ENCODE assay signal across 8 cellular contexts in genomic region chr7:28408105-28408973, GRCh38. TPM values are rescaled to one million over a fixed set of nuclear protein-coding genes. Genes with fewer than 3 reads are reported as not detected.
A peak's percentile ranks its signal among the peaks of the same experiment; 100 is the strongest.
DNase-seq lines count a peak whose midpoint lies in the region; ATAC-seq and TF ChIP-seq lines count a peak whose summit lies in the region.

No MANE protein-coding gene starts in this region.

- peak overlapping the region; percentile 44 for H3K4me3 ChIP-seq in GM23248
- H3K4me3 ChIP-seq in iPS-11a (ENCODE audit: low read depth, low read length): peak overlapping the region; percentile 53
- H3K4me3 ChIP-seq in gastrocnemius medialis: peak overlapping the region; percentile 53 to 76 (median 64)

- H3K4me1 ChIP-seq in GM23248 (ENCODE audit: insufficient read depth): peaks cover 31% of the 10 kb centered on the region
- peaks cover 9 to 21% of the 10 kb centered on the region in 2 donors for H3K4me1 ChIP-seq in gastrocnemius medialis

- no peak for TF ChIP-seq CTCF in gastrocnemius medialis (IDR thresholded peaks at IDR 0.05 in 4 of 5, conservative IDR thresholded peaks at IDR 0.05 in 1 of 5)

- H3F3A ChIP-seq in GM23248 (ENCODE audit: insufficient read depth): peaks cover 36% of the 10 kb centered on the region

- peak; percentile 17 for ATAC-seq in activated T-helper 17 cell treated with anti-CD3 and anti-CD28 coated beads, Interleukin-2, amount 50 U/mL, for 72 hours (replicated peaks)
- ATAC-seq in gastrocnemius medialis (peak; percentile 68 to 71), HG03135 (IDR thresholded peaks at IDR 0.05; ENCODE audit: unreplicated experiment) (no peak), HG03045 (IDR thresholded peaks at IDR 0.05; ENCODE audit: unreplicated experiment) (no peak)

- H3K9me3 Mint-ChIP-seq in activated T-helper 17 cell treated with anti-CD3 and anti-CD28 coated beads, Interleukin-2, amount 50 U/mL, for 72 hours: peaks cover 4% of the 10 kb centered on the region

- DNase-seq in GM23248: peak; percentile 87
- DNase-seq in gastrocnemius medialis: peak; percentile 75 to 88
- no peak for DNase-seq in NCI-H187 treated with DMSO at 0.1 percent for 48 hours (lab: John Stamatoyannopoulos, UW)
- DNase-seq in putamen (ENCODE audit: low spot score): no peak

- in situ Hi-C loops in GM23248 (cut with MboI): no loop called here
- in situ Hi-C loops in gastrocnemius medialis (cut with MboI; ENCODE audit: low sequenced_read_pairs in 4 of 4): loop anchor here in 1 of 4 donors (25.0 kb wide), 1 partner anchor 1221 kb away; the partner anchor contains the start of gene HOXA11

- no peak overlapping the region for H3K27ac Mint-ChIP-seq in activated T-helper 17 cell treated with anti-CD3 and anti-CD28 coated beads, Interleukin-2, amount 50 U/mL, for 72 hours

- H3K9me2 ChIP-seq in GM23248 (ENCODE audit: insufficient read depth): no peaks in the 10 kb centered on the region

- peak overlapping the region; percentile 19; the same call in 1 of the 2 replicates for H2AFZ ChIP-seq in GM23248

- H4K20me1 ChIP-seq in GM23248 (ENCODE audit: insufficient read depth): no peaks in the 10 kb centered on the region

- H3K79me2 ChIP-seq in GM23248 (ENCODE audit: insufficient read depth): peaks cover 21% of the 10 kb centered on the region; the same call in 1 of the 2 replicates

- peak overlapping the region; percentile 81 for H3K4me3 Mint-ChIP-seq in activated T-helper 17 cell treated with anti-CD3 and anti-CD28 coated beads, Interleukin-2, amount 50 U/mL, for 72 hours

- peaks cover 17% of the 10 kb centered on the region for H3K4me1 Mint-ChIP-seq in activated T-helper 17 cell treated with anti-CD3 and anti-CD28 coated beads, Interleukin-2, amount 50 U/mL, for 72 hours

- peaks cover 5% of the 10 kb centered on the region for H3K36me3 Mint-ChIP-seq in activated T-helper 17 cell treated with anti-CD3 and anti-CD28 coated beads, Interleukin-2, amount 50 U/mL, for 72 hours (ENCODE audit: low read depth)

- H3K27me3 ChIP-seq in GM23248 (replicated peaks; ENCODE audit: insufficient read depth) (no peaks in the 10 kb centered on the region), gastrocnemius medialis (no peaks in the 10 kb centered on the region)

- intact Hi-C loops in gastrocnemius medialis (cut with DNase I; ENCODE audit: low total_unique reads): loop anchor here (2.0 to 5.0 kb wide), 3 partner anchors 214 to 278 kb away; partner anchors contain the start of gene JAZF1

- H3K4me2 ChIP-seq in GM23248 (ENCODE audit: unreplicated experiment): peak overlapping the region; percentile 57

- H3K36me3 ChIP-seq in GM23248 (ENCODE audit: low read depth) (no peaks in the 10 kb centered on the region), gastrocnemius medialis (no peaks in the 10 kb centered on the region)

- peak overlapping the region; percentile 82 for H3K27ac ChIP-seq in GM23248
- H3K27ac ChIP-seq in gastrocnemius medialis: peak overlapping the region; percentile 91 to 98 (median 92)

- peak; percentile 45 to 74 for TF ChIP-seq POLR2A in gastrocnemius medialis (IDR thresholded peaks at IDR 0.05)

- peaks cover 51% of the 10 kb centered on the region for H3K27me3 Mint-ChIP-seq in activated T-helper 17 cell treated with anti-CD3 and anti-CD28 coated beads, Interleukin-2, amount 50 U/mL, for 72 hours

- 26% methylated on average over 25 to 27 of the region's 27 CpGs for WGBS in GM23248 (ENCODE audit: low coverage in 1 of 2, low lambda C conversion rate in 2 of 2, missing lambda C conversion rate in 2 of 2), 2 experiments

- no peaks in the 10 kb centered on the region for H3K9me3 ChIP-seq in GM23248 (ENCODE audit: low read depth)
- H3K9me3 ChIP-seq in gastrocnemius medialis: no peaks in the 10 kb centered on the region

- peak overlapping the region; percentile 70 for H3K9ac ChIP-seq in GM23248

RNA-seq across cellular contexts. Expression of gene CREB5, which starts 4.0 kb away (rescaled TPM):
- total RNA-seq in GM23248 (2014; rRNA removed; shearing (Covaris generic)): 13.6 and 14.8 TPM in 2 replicates
- polyA plus RNA-seq in GM23248 (2016; fragmentation: Nextera tagmentation; extraction: Ambion mirVana): 15.2 and 19.2 TPM in 2 replicates
- under 1 TPM in 1 of 2 donors, not detected in 1; 0.02 TPM for total RNA-seq in activated T-helper 17 cell treated with anti-CD3 and anti-CD28 coated beads, Interleukin-2, amount 50 U/mL, for 72 hours
- 10 to 100 TPM in 1 of 4 donors, 1 to 10 TPM in 2, under 1 TPM in 1; 0.90 to 10.1 (median 4.9) TPM for total RNA-seq in gastrocnemius medialis

Comparison
In these comparisons a context has a peak if more than half of its experiments do, and no peak if none do; other contexts are left out.
1. DNase-seq: peak in GM23248 (single experiment) and gastrocnemius medialis (2 of 2); none in NCI-H187 treated with DMSO at 0.1 percent for 48 hours (single experiment) and putamen (single experiment).
2. ATAC-seq: peak in activated T-helper 17 cell treated with anti-CD3 and anti-CD28 coated beads, Interleukin-2, amount 50 U/mL, for 72 hours (single experiment) and gastrocnemius medialis (2 of 2); none in HG03135 (single experiment) and HG03045 (single experiment).
3. Peak in every context shown above with its lines, with median percentiles within 50 percentile points of each other: H3K4me3 ChIP-seq.